ENCODE assay signal across 19 cellular contexts in the genomic region with DNA sequence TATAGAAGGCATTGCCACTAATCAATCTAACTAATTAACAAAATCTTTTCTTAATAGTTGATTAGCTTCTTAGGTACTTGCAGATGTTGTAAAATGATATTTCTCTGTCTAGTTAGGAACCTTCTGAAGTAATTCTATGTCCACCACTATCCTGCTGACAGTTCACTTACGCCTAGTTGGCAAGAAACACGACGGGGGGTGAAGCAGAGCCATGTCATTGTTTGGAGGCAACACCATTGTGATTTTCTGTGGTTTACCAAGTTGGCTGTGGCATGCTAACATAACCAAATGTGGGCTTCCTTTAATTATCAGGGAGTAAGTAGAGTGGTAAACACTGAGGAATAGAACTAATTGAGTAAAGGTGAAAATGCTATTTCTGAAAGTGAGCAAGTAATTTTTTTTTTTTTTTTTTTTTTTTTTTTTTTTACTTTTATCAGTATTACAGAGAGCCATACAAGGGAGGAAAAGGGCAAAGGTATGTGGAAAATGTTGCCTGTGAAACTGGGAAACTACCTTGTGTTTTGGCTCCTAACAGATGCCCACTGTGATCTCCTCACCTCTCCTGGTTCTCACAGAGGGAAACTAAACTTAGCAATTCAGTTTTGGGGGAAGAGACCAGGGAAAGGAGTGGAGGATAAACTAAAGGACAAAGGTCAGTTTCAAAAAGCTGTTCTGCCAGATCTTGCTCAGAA.
DNase-seq lines count a peak whose midpoint lies in the region; ATAC-seq and TF ChIP-seq lines count a peak whose summit lies in the region.
"Had no signal": no experiment of that assay in that cellular context is flagged by ENCODE, and none has a peak within 500 bp of the region (broad histone marks: within the 10 kb centered on the region; RNA-seq: fewer than 3 reads in every experiment).

No MANE protein-coding gene starts in this region.

- H3K9me1 ChIP-seq in IMR-90 (ENCODE audit: insufficient read depth, low read length), result peaks cover 12% of the 10 kb centered on the region

- H3K27ac ChIP-seq in IMR-90 (ENCODE audit: insufficient read depth, low read length), result peak overlapping the region; percentile 66; the same call in 1 of the 2 replicates
- peak overlapping the region; percentile 53 to 99 (median 81) for H3K27ac ChIP-seq in sigmoid colon
- H3K27ac ChIP-seq in testis, result no peak overlapping the region
- H3K27ac ChIP-seq: RWPE1 had no signal

- TF ChIP-seq CTCF in IMR-90 (conservative IDR thresholded peaks at IDR 0.05; ENCODE audit: low read depth, low read length) (no peak), WTC11 (IDR thresholded peaks at IDR 0.05) (no peak), sigmoid colon (IDR thresholded peaks at IDR 0.05) (no peak), BE2C (IDR thresholded peaks at IDR 0.05; ENCODE audit: low read depth, low read length) (no peak), testis (IDR thresholded peaks at IDR 0.05) (no peak)

- POLR2A ChIA-PET in IMR-90 (lab: Charles Lee; ENCODE audit: unreplicated experiment) (no interaction called here), WTC11 (lab: Charles Lee) (no interaction called here)

- H2AK5ac ChIP-seq in IMR-90 (ENCODE audit: low read depth, low read length), result 0 out of 2 replicates have a peak overlapping the region, but pooled peaks have one; percentile 35

- peak overlapping the region; percentile 29; the same call in 1 of the 2 replicates for H3K9ac ChIP-seq in IMR-90 (ENCODE audit: low read depth, low read length)

- DNase-seq in IMR-90, result no peak
- DNase-seq in WTC11 (ENCODE audit: low spot score), result no peak
- DNase-seq in left lobe of liver (ENCODE audit: low spot score), result no peak
- no peak for DNase-seq in sigmoid colon
- no peak for DNase-seq in BE2C
- no peak for DNase-seq in SKM-1 (lab: John Stamatoyannopoulos, UW; ENCODE audit: unreplicated experiment)
- DNase-seq in superior temporal gyrus (ENCODE audit: extremely low spot score), result no peak
- DNase-seq in testis, result no peak
- DNase-seq: anterior cingulate cortex; CD4-positive, alpha-beta T cell; GDM1; islet precursor cell; NCI-H1436; NCI-H524 treated with DMSO at 0.1 percent for 48 hours; small intestine; T-helper 9 cell had no signal

- ATAC-seq in IMR-90 (ENCODE audit: low read depth) (no peak), WTC11 (peak; percentile 69), left lobe of liver (peak; percentile 71)
- ATAC-seq: gastroesophageal sphincter, HCT116 had no signal

- peaks cover 27% of the 10 kb centered on the region for H3K36me3 ChIP-seq in IMR-90 (ENCODE audit: control insufficient read depth, insufficient read depth, low read length)
- peaks cover 0 to 11% (median 0%) of the 10 kb centered on the region in 4 donors for H3K36me3 ChIP-seq in sigmoid colon
- no peaks in the 10 kb centered on the region for H3K36me3 ChIP-seq in BE2C
- no peaks in the 10 kb centered on the region for H3K36me3 ChIP-seq in testis (ENCODE audit: low read depth, missing control alignments)

- H4K91ac ChIP-seq in IMR-90 (ENCODE audit: insufficient read depth, low read depth, low read length), result no peak overlapping the region; the same call in 1 of the 2 replicates

- CTCF ChIA-PET in IMR-90 (lab: Yijun Ruan, JAX) (no interaction called here), WTC11 (lab: Charles Lee) (no interaction called here)

- H3K23ac ChIP-seq in IMR-90 (ENCODE audit: low read depth, low read length), result peak overlapping the region; percentile 90

- no peaks in the 10 kb centered on the region for H3K36me3 Mint-ChIP-seq in WTC11

- no peak for TF ChIP-seq EP300 in sigmoid colon (IDR thresholded peaks at IDR 0.05)

- no peak overlapping the region for H3K4me3 Mint-ChIP-seq in WTC11
- H3K4me3 Mint-ChIP-seq: CD4-positive, alpha-beta T cell had no signal

- peaks cover 18% of the 10 kb centered on the region for H3K4me1 Mint-ChIP-seq in WTC11

- H3K27me3 Mint-ChIP-seq in WTC11 (ENCODE audit: low read depth), result no peaks in the 10 kb centered on the region

- 0 out of 2 replicates have a peak overlapping the region, but pooled peaks have one; percentile 10 for H2BK120ac ChIP-seq in IMR-90 (ENCODE audit: low read depth, low read length)

- dilution Hi-C loops in IMR-90 (cut with HindIII; ENCODE audit: low sequenced_read_pairs, unreplicated experiment), result no loop called here

- in situ Hi-C loops in IMR-90 (cut with MboI; ENCODE audit: low sequenced_read_pairs), result no loop called here

- H3K9me3 ChIP-seq in IMR-90 (ENCODE audit: control insufficient read depth, insufficient read depth, low read length) (no peaks in the 10 kb centered on the region), sigmoid colon (no peaks in the 10 kb centered on the region), BE2C (no peaks in the 10 kb centered on the region), testis (no peaks in the 10 kb centered on the region)
- H3K9me3 ChIP-seq: gastroesophageal sphincter had no signal

- BruUV-seq in IMR-90 (replicated peaks; lab: Mats Ljungman, UMichigan), result no TSS peak

- no peak overlapping the region for H3K4me3 ChIP-seq in IMR-90 (ENCODE audit: insufficient read depth, low read depth, low read length)
- H3K4me3 ChIP-seq in sigmoid colon, result no peak overlapping the region
- no peak overlapping the region for H3K4me3 ChIP-seq in BE2C (ENCODE audit: low read depth, low read length)
- H3K4me3 ChIP-seq in testis, result no peak overlapping the region
- H3K4me3 ChIP-seq: gastroesophageal sphincter had no signal

- intact Hi-C loops in IMR-90 (cut with micrococcal nuclease), result no loop called here
- intact Hi-C loops in sigmoid colon (cut with DNase I), result no loop called here
- intact Hi-C loops in testis (cut with DNase I; ENCODE audit: low total_unique reads), result no loop called here

- peak overlapping the region; percentile 77; the same call in 1 of the 2 replicates for H3K27ac Mint-ChIP-seq in WTC11
- H3K27ac Mint-ChIP-seq: CD4-positive, alpha-beta T cell had no signal

- H3K9me3 Mint-ChIP-seq in WTC11, result no peaks in the 10 kb centered on the region
- H3K9me3 Mint-ChIP-seq: CD4-positive, alpha-beta T cell had no signal

- no peak overlapping the region; the same call in 2 of the 3 replicates for H2BK15ac ChIP-seq in IMR-90 (ENCODE audit: low read depth, low read length)

- TF ChIP-seq POLR2A in IMR-90 (IDR thresholded peaks at IDR 0.05; ENCODE audit: low read depth, low read length) (no peak), sigmoid colon (IDR thresholded peaks at IDR 0.05) (no peak), testis (IDR thresholded peaks at IDR 0.05) (no peak)

- no peak overlapping the region for H3K18ac ChIP-seq in IMR-90 (ENCODE audit: low read depth, low read length)

- H3K4me1 ChIP-seq in IMR-90 (ENCODE audit: control insufficient read depth, insufficient read depth, low read length) (peaks cover 20% of the 10 kb centered on the region), sigmoid colon (peaks cover 2 to 82% (median 70%) of the 10 kb centered on the region in 4 donors), BE2C (no peaks in the 10 kb centered on the region), testis (no peaks in the 10 kb centered on the region)

- peaks cover 62% of the 10 kb centered on the region for H4K20me1 ChIP-seq in IMR-90 (ENCODE audit: insufficient read depth, low read length)

- H4K5ac ChIP-seq in IMR-90 (ENCODE audit: low read depth, low read length), result no peak overlapping the region

- H3K56ac ChIP-seq in IMR-90 (ENCODE audit: extremely low read depth, insufficient read depth, low read length), result no peak overlapping the region

- H2BK5ac ChIP-seq in IMR-90 (ENCODE audit: low read depth, low read length, poor library complexity, severe bottlenecking), result peak overlapping the region; percentile 80

- H2BK20ac ChIP-seq in IMR-90 (ENCODE audit: low read depth, low read length), result no peak overlapping the region

- peak overlapping the region; percentile 92 for H3K14ac ChIP-seq in IMR-90 (replicated peaks; ENCODE audit: low read depth, low read length)

- no peak overlapping the region for H2AK9ac ChIP-seq in IMR-90 (replicated peaks; ENCODE audit: low read depth, low read length, poor library complexity)

- no peak for TF ChIP-seq RAD21 in IMR-90 (IDR thresholded peaks at IDR 0.05; ENCODE audit: low read length)

- H3K27me3 ChIP-seq in IMR-90 (ENCODE audit: control insufficient read depth, insufficient read depth, low read length) (no peaks in the 10 kb centered on the region), sigmoid colon (no peaks in the 10 kb centered on the region), BE2C (no peaks in the 10 kb centered on the region), testis (no peaks in the 10 kb centered on the region)
- H3K27me3 ChIP-seq: gastroesophageal sphincter had no signal

- peak overlapping the region; percentile 14; the same call in 1 of the 2 replicates for H3K4me2 ChIP-seq in IMR-90 (ENCODE audit: low read depth, low read length)

- H2AFZ ChIP-seq in IMR-90 (replicated peaks; ENCODE audit: low read length, poor library complexity), result no peak overlapping the region

- no CpG with 5 or more reads among the region's 3 CpGs for WGBS in IMR-90 (ENCODE audit: extremely low coverage in 2 of 2, insufficient read length in 1 of 2), 2 experiments
- WGBS in sigmoid colon, 2 donors, result 56 to 57% methylated on average over 3 of the region's 3 CpGs
- 79 to 80% methylated on average over 3 of the region's 3 CpGs for WGBS in testis, 2 donors

- H3K4ac ChIP-seq in IMR-90 (ENCODE audit: low read depth, low read length), result peak overlapping the region; percentile 50; the same call in 1 of the 2 replicates

- peaks cover 28 to 70% of the 10 kb centered on the region in 2 experiments for H3K79me1 ChIP-seq in IMR-90 (ENCODE audit: low read depth in 1 of 2, low read length in 2 of 2)

- peak overlapping the region in 1 of 2 experiments; percentile 36; a peak in 2 of 4 replicates for H4K8ac ChIP-seq in IMR-90 (ENCODE audit: low read depth in 2 of 2, low read length in 2 of 2)

TF ChIP-seq in IMR-90, 13 proteins besides CTCF, POLR2A, EP300 and RAD21 (continues in another document):
- TF ChIP-seq, protein P1, sequence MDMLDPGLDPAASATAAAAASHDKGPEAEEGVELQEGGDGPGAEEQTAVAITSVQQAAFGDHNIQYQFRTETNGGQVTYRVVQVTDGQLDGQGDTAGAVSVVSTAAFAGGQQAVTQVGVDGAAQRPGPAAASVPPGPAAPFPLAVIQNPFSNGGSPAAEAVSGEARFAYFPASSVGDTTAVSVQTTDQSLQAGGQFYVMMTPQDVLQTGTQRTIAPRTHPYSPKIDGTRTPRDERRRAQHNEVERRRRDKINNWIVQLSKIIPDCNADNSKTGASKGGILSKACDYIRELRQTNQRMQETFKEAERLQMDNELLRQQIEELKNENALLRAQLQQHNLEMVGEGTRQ (IDR thresholded peaks at IDR 0.05; ENCODE audit: low read depth, low read length), result no peak
- no peak for TF ChIP-seq CEBPB (IDR thresholded peaks at IDR 0.05; ENCODE audit: low read depth, low read length)

Comparison
In these comparisons a context has a peak if more than half of its experiments do, and no peak if none do; other contexts are left out.
1. H3K27ac ChIP-seq: peak in IMR-90 (single experiment) and sigmoid colon (4 of 4); none in testis (0 of 2).